ENCODE assay signal across 8 cellular contexts in genomic region chr19:38374332-38375097, GRCh38. TPM values are rescaled to one million over a fixed set of nuclear protein-coding genes. Genes with fewer than 3 reads are reported as not detected.
A peak's percentile ranks its signal among the peaks of the same experiment; 100 is the strongest.
DNase-seq lines count a peak whose midpoint lies in the region; ATAC-seq, FAIRE-seq and TF ChIP-seq lines count a peak whose summit lies in the region.

PSMD8 (plus strand) TSS chr19:38374571; CDS start chr19:38374602, 31 bp downstream.

- peaks cover 0 to 2% (median 0%) of the 10 kb centered on the region in 4 experiments; a peak in 2 of 7 replicates for H3K27me3 ChIP-seq in H1 (replicated peaks in 1 of 4; ENCODE audit: control insufficient read depth in 3 of 4, extremely low read depth in 1 of 4, insufficient read depth in 3 of 4, low read length in 3 of 4)

- H3K4me2 ChIP-seq in H1 (ENCODE audit: insufficient read depth in 1 of 2, low read depth in 2 of 2, low read length in 2 of 2) = peak within 1 kb of the TSS; percentile 73 to 100

- peak within 1 kb of the TSS; percentile 99; the same call in 1 of the 2 replicates for H2BK15ac ChIP-seq in H1 (ENCODE audit: low read length)

- peak within 1 kb of the TSS; percentile 95 for H4K5ac ChIP-seq in H1 (ENCODE audit: insufficient read length, low read depth, low read length)

- H3K4me3 Mint-ChIP-seq in memory B cell = peak within 1 kb of the TSS; percentile 97

- no peak within 1 kb of the TSS for H3K23ac ChIP-seq in H1 (ENCODE audit: insufficient read length)

- TF ChIP-seq RAD21 in H1 (IDR thresholded peaks at IDR 0.05 in 1 of 2, conservative IDR thresholded peaks at IDR 0.05 in 1 of 2; ENCODE audit: low read depth in 2 of 2, low read length in 2 of 2) = peak; percentile 10 to 13; a peak in 3 of 4 replicates

- peaks cover 3 to 5% of the 10 kb centered on the region in 2 experiments for H4K20me1 ChIP-seq in H1 (replicated peaks in 1 of 2; ENCODE audit: control insufficient read depth in 1 of 2, insufficient read depth in 2 of 2, low read length in 2 of 2)

- H3K27ac Mint-ChIP-seq in memory B cell = peak within 1 kb of the TSS; percentile 96

- TF ChIP-seq POLR2A in H1 (IDR thresholded peaks at IDR 0.05; ENCODE audit: control extremely low read depth in 1 of 2, low read depth in 2 of 2, low read length in 2 of 2) = peak; percentile 93 to 94

- H3K56ac ChIP-seq in H1 (replicated peaks; ENCODE audit: insufficient read length, low read depth, low read length) = peak within 1 kb of the TSS; percentile 96

- no peaks in the 10 kb centered on the region for H3K9me3 Mint-ChIP-seq in memory B cell

- peak within 1 kb of the TSS; percentile 62; the same call in 1 of the 2 replicates for H3K27ac ChIP-seq in H1 (ENCODE audit: low read depth, low read length)

- H2AFZ ChIP-seq in H1 (ENCODE audit: low read length) = peak within 1 kb of the TSS; percentile 60; the same call in 1 of the 2 replicates

- H3K36me3 ChIP-seq in H1 (ENCODE audit: control insufficient read depth in 2 of 4, insufficient read depth in 4 of 4, low read length in 3 of 4) = no peaks in the 10 kb centered on the region; a peak in 4 of 8 replicates

- H2AK5ac ChIP-seq in H1 (ENCODE audit: low read depth, low read length) = no peak within 1 kb of the TSS

- no peak within 1 kb of the TSS for H3K4ac ChIP-seq in H1 (replicated peaks; ENCODE audit: insufficient read length, low read depth, low read length)

- in situ Hi-C loops in Caki2 (cut with HindIII; ENCODE audit: low pct_unique_long_range_greater_than_20kb, low sequenced_read_pairs) = no loop called here

- H4K91ac ChIP-seq in H1 (replicated peaks; ENCODE audit: insufficient read length, low read length) = peak within 1 kb of the TSS; percentile 85

- H2BK120ac ChIP-seq in H1 (replicated peaks; ENCODE audit: low read depth, low read length) = no peak within 1 kb of the TSS

- WGBS in H1 (ENCODE audit: extremely low coverage in 1 of 2, insufficient coverage in 1 of 2, insufficient read length in 1 of 2, insufficient replicate concordance in 2 of 2, low coverage in 1 of 2, low lambda C conversion rate in 2 of 2, missing lambda C conversion rate in 1 of 2), 2 experiments = 1% methylated on average over 65 of the region's 65 CpGs; no CpG with 5 or more reads in 1 of the 2 experiments

- peaks cover 14% of the 10 kb centered on the region for H3K79me1 ChIP-seq in H1 (ENCODE audit: low read depth, low read length)

- POLR2A ChIA-PET in H1 (lab: Charles Lee; ENCODE audit: partially characterized antibody) = interaction anchor here (0.7 to 3.8 kb wide), 12 partner anchors 10 to 240 kb away, joined by 3 to 35 read pairs (median 4); partner anchors contain the start of genes CATSPERG, GGN, SPINT2 and SPRED3

- peak in 2 of 3 experiments; percentile 14 to 25; a peak in 2 of 4 replicates for TF ChIP-seq CTCF in H1 (IDR thresholded peaks at IDR 0.05; ENCODE audit: control extremely low read depth in 1 of 3, insufficient read depth in 1 of 3, low read depth in 1 of 3, low read length in 3 of 3)

- peaks cover 7% of the 10 kb centered on the region; the same call in 1 of the 2 replicates for H3K23me2 ChIP-seq in H1 (ENCODE audit: low read depth, low read length)

- H4K8ac ChIP-seq in H1 (ENCODE audit: extremely low read depth, insufficient read depth, low read length) = peak within 1 kb of the TSS; percentile 96

- CTCF ChIA-PET in H1 (lab: Charles Lee; ENCODE audit: partially characterized antibody) = interaction anchor here (0.6 to 5.7 kb wide), 15 partner anchors 10 to 526 kb away, joined by 3 to 37 read pairs (median 4); partner anchors contain the start of gene CATSPERG

- H3K27me3 Mint-ChIP-seq in memory B cell = peaks cover 11% of the 10 kb centered on the region

- FAIRE-seq in HTR-8/SVneo (lab: Jason Lieb, UNC) = peak; percentile 96
- FAIRE-seq in H1 (lab: Jason Lieb, UNC) = peak; percentile 50

- peak within 1 kb of the TSS; percentile 98 for H3K18ac ChIP-seq in H1 (ENCODE audit: extremely low read depth, low read length)

- H3K4me3 ChIP-seq in H1 (ENCODE audit: extremely low read depth in 1 of 4, insufficient read depth in 2 of 4, low read depth in 3 of 4, low read length in 4 of 4) = peak within 1 kb of the TSS; percentile 85 to 96 (median 90)

- 0 out of 2 replicates have a peak within 1 kb of the TSS, but pooled peaks have one; percentile 75 for H2BK12ac ChIP-seq in H1 (ENCODE audit: low read depth, low read length)

- peaks cover 19% of the 10 kb centered on the region for H3K4me1 Mint-ChIP-seq in memory B cell

- H2BK20ac ChIP-seq in H1 (ENCODE audit: low read length) = no peak within 1 kb of the TSS

- ATAC-seq in GM21367 (IDR thresholded peaks at IDR 0.05; ENCODE audit: unreplicated experiment) (peak; percentile 86), memory B cell (ENCODE audit: low read depth) (peak; percentile 92)

- H3K36me3 Mint-ChIP-seq in memory B cell = peaks cover 11% of the 10 kb centered on the region

- peak within 1 kb of the TSS; percentile 98 for H3K14ac ChIP-seq in H1 (ENCODE audit: insufficient read length)

- peak; percentile 99 for DNase-seq in Caki2 (ENCODE audit: low read depth)
- DNase-seq in HTR-8/SVneo (ENCODE audit: insufficient read length, low spot score) = peak; percentile 97
- peak; percentile 98 for DNase-seq in NOMO-1 treated with dmso at 0.1 percent for 144 hours (lab: John Stamatoyannopoulos, UW; ENCODE audit: unreplicated experiment)
- DNase-seq in activated CD8-positive, alpha-beta memory T cell treated with anti-CD3 and anti-CD28 coated beads for 48 hours (ENCODE audit: low read depth in 2 of 3, low spot score in 2 of 3) = peak; percentile 83 to 96 (median 87)
- peak; percentile 96 to 99 for DNase-seq in H1 (ENCODE audit: low read depth in 1 of 2, low spot score in 2 of 2)
- DNase-seq in memory B cell (ENCODE audit: low spot score in 2 of 2) = peak; percentile 93 to 98
- peak; percentile 94 for DNase-seq in stimulated activated CD8-positive, alpha-beta memory T cell treated with anti-CD3 and anti-CD28 coated beads, Interleukin-12 subunit alpha, Interleukin-12 subunit beta, amount 100 ng/mL, for 24 hours (ENCODE audit: extremely low read depth)

- no peak for TF ChIP-seq EP300 in H1 (IDR thresholded peaks at IDR 0.05; ENCODE audit: borderline replicate concordance in 1 of 2, low read depth in 2 of 2, low read length in 2 of 2)

- H3K4me1 ChIP-seq in H1 (replicated peaks in 1 of 4; ENCODE audit: control insufficient read depth in 3 of 4, insufficient read depth in 4 of 4, low read length in 3 of 4) = peaks cover 0 to 6% (median 3%) of the 10 kb centered on the region in 4 experiments; a peak in 3 of 7 replicates

- H3K9me3 ChIP-seq in H1 (ENCODE audit: insufficient read depth in 2 of 2, low read depth in 1 of 2, low read length in 1 of 2) = no peaks in the 10 kb centered on the region

- peaks cover 0 to 22% of the 10 kb centered on the region in 2 experiments; a peak in 2 of 4 replicates for H3K79me2 ChIP-seq in H1 (ENCODE audit: control insufficient read depth in 1 of 2, insufficient read depth in 2 of 2, low read length in 2 of 2)

- H3K9ac ChIP-seq in H1 (replicated peaks in 1 of 4; ENCODE audit: extremely low read depth in 1 of 4, low read depth in 3 of 4, low read length in 3 of 4) = peak within 1 kb of the TSS; percentile 75 to 97 (median 88)

- H2BK5ac ChIP-seq in H1 (ENCODE audit: low read depth, low read length) = peak within 1 kb of the TSS; percentile 90

TF ChIP-seq in H1, 55 proteins besides CTCF, POLR2A, EP300 and RAD21 (continues in another document):
- TF ChIP-seq CREB1 (IDR thresholded peaks at IDR 0.05) = peak; percentile 93
- TF ChIP-seq GABPA (IDR thresholded peaks at IDR 0.05; ENCODE audit: borderline replicate concordance, insufficient read depth, low read length) = peak; percentile 69; the same call in 1 of the 2 replicates
- TF ChIP-seq CTBP2 (IDR thresholded peaks at IDR 0.05; ENCODE audit: borderline replicate concordance, insufficient read depth, insufficient read length, low read length) = no peak
- peak; percentile 35; the same call in 1 of the 2 replicates for TF ChIP-seq SIX5 (IDR thresholded peaks at IDR 0.05; ENCODE audit: low read depth, low read length)
- TF ChIP-seq SP1 (IDR thresholded peaks at IDR 0.05; ENCODE audit: low read depth, low read length) = peak; percentile 65; the same call in 1 of the 2 replicates
- TF ChIP-seq CHD1 (IDR thresholded peaks at IDR 0.05; ENCODE audit: low read depth, low read length) = no peak
- no peak for TF ChIP-seq KDM1A (IDR thresholded peaks at IDR 0.05; ENCODE audit: borderline replicate concordance, low read length)
- no peak for TF ChIP-seq JUN (IDR thresholded peaks at IDR 0.05; ENCODE audit: low read depth, low read length)
- TF ChIP-seq MAX (IDR thresholded peaks at IDR 0.05) = no peak; the same call in none of the 2 replicates
- TF ChIP-seq BCL11A (IDR thresholded peaks at IDR 0.05; ENCODE audit: low read depth in 2 of 2, low read length in 2 of 2) = no peak
- no peak for TF ChIP-seq TEAD4 (IDR thresholded peaks at IDR 0.05; ENCODE audit: low read depth, low read length)
- TF ChIP-seq POLR2AphosphoS5 (IDR thresholded peaks at IDR 0.05; ENCODE audit: low read depth, low read length) = peak; percentile 71
- TF ChIP-seq KDM4A (IDR thresholded peaks at IDR 0.05; ENCODE audit: low read depth, low read length, severe bottlenecking) = no peak
- TF ChIP-seq KDM5A (IDR thresholded peaks at IDR 0.05; ENCODE audit: low read length) = peak; percentile 46; the same call in 1 of the 2 replicates
- no peak for TF ChIP-seq RXRA (IDR thresholded peaks at IDR 0.05; ENCODE audit: insufficient read depth, low read depth, low read length)

RNA-seq across cellular contexts. Expression of gene PSMD8, which starts in this region (rescaled TPM):
- total RNA-seq in Caki2 (2014; rRNA removed; shearing (Covaris generic); ENCODE audit: low replicate concordance) = 444 and 614 TPM in 2 replicates
- 170 and 183 TPM in 2 replicates for total RNA-seq in H1 (2021; fragmentation: NEBNext Ultra II Directional; extraction: Animal tissue kit (Norgen Biotek cat#: 25700))
- polyA plus RNA-seq in H1 (2011; rRNA removed) = 410 and 486 TPM in 2 replicates
- polyA plus RNA-seq in H1 (2011; cell fraction: cytosol; rRNA removed) = 380 TPM
- polyA plus RNA-seq in H1 (2011; cell fraction: nucleus; rRNA removed) = 266 TPM
- polyA plus RNA-seq in H1 (2012, experiment 1 of 2) = 152 to 242 TPM (median 222 TPM) in 4 replicates
- polyA plus RNA-seq in H1 (2012, experiment 2 of 2) = 239 TPM
- 138 TPM for polyA plus RNA-seq in H1 (2013, experiment 1 of 2)
- 143 TPM for polyA plus RNA-seq in H1 (2013, experiment 2 of 2)
- 235 and 279 TPM in 2 replicates for polyA minus RNA-seq in H1 (2011; rRNA and poly(A)+ RNA removed)
- polyA minus RNA-seq in H1 (2011; cell fraction: cytosol; rRNA and poly(A)+ RNA removed) = 103 TPM
- 69.3 TPM for polyA minus RNA-seq in H1 (2011; cell fraction: nucleus; rRNA and poly(A)+ RNA removed)

Comparison
In these comparisons a context has a peak if more than half of its experiments do, and no peak if none do; other contexts are left out.
1. Peak in every context shown above with its lines: DNase-seq, ATAC-seq, H3K4me3 ChIP-seq and H3K27ac ChIP-seq.